1 cellular context compared by ENCODE assay signal in the genomic region with DNA sequence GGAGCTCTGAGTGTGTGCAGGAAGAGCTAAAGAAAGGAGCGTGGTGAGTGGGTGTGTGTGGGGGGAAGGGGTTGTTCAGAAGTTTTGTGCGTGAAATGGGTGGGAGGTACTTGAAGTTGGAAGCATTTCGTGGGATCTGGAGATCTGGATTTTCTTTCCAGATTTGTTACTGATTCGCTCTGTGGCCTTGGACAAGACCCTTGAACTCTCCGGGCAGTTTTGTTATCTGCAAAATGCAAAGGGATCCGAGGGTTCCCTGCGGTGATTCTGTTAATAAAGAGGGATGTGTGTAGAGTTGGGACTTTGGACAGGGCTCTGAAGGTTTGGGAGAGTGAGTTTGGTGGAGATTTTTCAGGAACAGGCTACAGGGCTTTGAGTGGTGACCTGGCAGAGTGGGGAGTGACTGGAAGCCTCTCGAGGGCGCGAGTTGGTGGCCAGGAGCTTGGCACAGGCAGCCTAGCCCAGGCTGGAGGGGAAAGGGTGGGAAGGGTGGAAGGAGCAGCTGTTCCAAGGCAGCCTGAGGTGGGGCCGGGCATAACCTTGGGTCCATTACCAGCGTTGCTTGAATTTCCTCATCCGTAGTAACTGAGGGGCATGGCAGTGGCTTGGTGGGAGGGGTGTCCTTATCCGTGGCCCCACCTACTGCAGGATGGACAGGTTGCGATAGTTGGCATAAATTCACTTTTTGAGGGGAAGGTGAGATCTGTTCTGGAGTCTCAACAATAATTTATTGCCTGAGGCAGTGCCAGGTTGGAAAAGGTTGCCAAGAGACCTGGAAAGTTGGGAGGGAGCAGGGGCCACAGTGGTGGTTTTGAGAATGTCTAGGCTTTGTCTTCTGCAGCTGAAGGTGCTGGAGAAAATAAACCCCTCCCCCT.
TF ChIP-seq lines count a peak whose summit lies in the region.

No MANE protein-coding gene starts in this region.

TF ChIP-seq in GM12878, 131 proteins besides CTCF, POLR2A, EP300 and RAD21:
- TF ChIP-seq SIN3A (IDR thresholded peaks at IDR 0.05; ENCODE audit: low read depth, low read length) (peak; percentile 50; the same call in 1 of the 2 replicates), POLR2AphosphoS2 (IDR thresholded peaks at IDR 0.05; ENCODE audit: low read depth, low read length) (0 out of 2 replicates have a peak, but pooled peaks have one; percentile 33), EGR1 (IDR thresholded peaks at IDR 0.05; ENCODE audit: borderline replicate concordance in 1 of 2, low read depth in 2 of 2, low read length in 2 of 2) (0 out of 3 replicates have a peak, but pooled peaks of 1 of the 2 experiments have one; percentile 15), MXI1 (IDR thresholded peaks at IDR 0.05; ENCODE audit: low read depth, low read length) (0 out of 2 replicates have a peak, but pooled peaks have one; percentile 20), BCL11A (IDR thresholded peaks at IDR 0.05; ENCODE audit: low read depth, low read length) (no peak), NFYA (IDR thresholded peaks at IDR 0.05; ENCODE audit: borderline replicate concordance, low read depth, low read length) (no peak), MTA3 (IDR thresholded peaks at IDR 0.05; ENCODE audit: borderline replicate concordance, low read length) (peak; percentile 36; the same call in 1 of the 2 replicates)
- TF ChIP-seq, protein P1, sequence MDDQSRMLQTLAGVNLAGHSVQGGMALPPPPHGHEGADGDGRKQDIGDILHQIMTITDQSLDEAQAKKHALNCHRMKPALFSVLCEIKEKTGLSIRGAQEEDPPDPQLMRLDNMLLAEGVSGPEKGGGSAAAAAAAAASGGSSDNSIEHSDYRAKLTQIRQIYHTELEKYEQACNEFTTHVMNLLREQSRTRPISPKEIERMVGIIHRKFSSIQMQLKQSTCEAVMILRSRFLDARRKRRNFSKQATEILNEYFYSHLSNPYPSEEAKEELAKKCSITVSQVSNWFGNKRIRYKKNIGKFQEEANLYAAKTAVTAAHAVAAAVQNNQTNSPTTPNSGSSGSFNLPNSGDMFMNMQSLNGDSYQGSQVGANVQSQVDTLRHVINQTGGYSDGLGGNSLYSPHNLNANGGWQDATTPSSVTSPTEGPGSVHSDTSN (IDR thresholded peaks at IDR 0.05; ENCODE audit: insufficient replicate concordance, low read depth, low read length) = no peak
